ENCODE assay signal across 14 cellular contexts in genomic region chr11:95686265-95686664, GRCh38.
"Had no signal": no experiment of that assay in that cellular context is flagged by ENCODE, and none has a peak within 500 bp of the region (broad histone marks: within the 10 kb centered on the region; RNA-seq: fewer than 3 reads in every experiment).

No MANE protein-coding gene starts in this region.

- H3K4me1 Mint-ChIP-seq: neural crest cell had no signal

- H3K27ac ChIP-seq: heart left ventricle, sigmoid colon had no signal

- H3K27me3 ChIP-seq: heart left ventricle, sigmoid colon had no signal

- DNase-seq: effector memory CD4-positive, alpha-beta T cell; heart left ventricle; hippocampal formation; left colon; mammary epithelial cell; naive thymus-derived CD8-positive, alpha-beta T cell; posterior cingulate gyrus; sigmoid colon; stimulated activated CD4-positive, alpha-beta T cell treated with anti-CD3 and anti-CD28 coated beads, Interleukin-12 subunit alpha, Interleukin-12 subunit beta, amount 100 ng/mL, for 4 hours; stimulated activated naive CD4-positive, alpha-beta T cell treated with Interleukin-2 at 50 U/mL for 16 hours had no signal

- H3K27ac Mint-ChIP-seq: type B pancreatic cell had no signal

- H3K9me3 Mint-ChIP-seq: neural crest cell, type B pancreatic cell had no signal

- H3K4me3 Mint-ChIP-seq: neural crest cell, type B pancreatic cell had no signal

- H3K4me3 ChIP-seq: heart left ventricle, sigmoid colon, skin epidermis had no signal

- H3K36me3 Mint-ChIP-seq: type B pancreatic cell had no signal

- H3K27me3 Mint-ChIP-seq: naive thymus-derived CD8-positive, alpha-beta T cell; type B pancreatic cell had no signal

- ATAC-seq: esophagus mucosa; heart left ventricle; left colon; naive thymus-derived CD8-positive, alpha-beta T cell had no signal

- H3K36me3 ChIP-seq: heart left ventricle, sigmoid colon had no signal

- H3K9me3 ChIP-seq: heart left ventricle, sigmoid colon had no signal
